ENCODE assay signal across 21 cellular contexts in the genomic region with DNA sequence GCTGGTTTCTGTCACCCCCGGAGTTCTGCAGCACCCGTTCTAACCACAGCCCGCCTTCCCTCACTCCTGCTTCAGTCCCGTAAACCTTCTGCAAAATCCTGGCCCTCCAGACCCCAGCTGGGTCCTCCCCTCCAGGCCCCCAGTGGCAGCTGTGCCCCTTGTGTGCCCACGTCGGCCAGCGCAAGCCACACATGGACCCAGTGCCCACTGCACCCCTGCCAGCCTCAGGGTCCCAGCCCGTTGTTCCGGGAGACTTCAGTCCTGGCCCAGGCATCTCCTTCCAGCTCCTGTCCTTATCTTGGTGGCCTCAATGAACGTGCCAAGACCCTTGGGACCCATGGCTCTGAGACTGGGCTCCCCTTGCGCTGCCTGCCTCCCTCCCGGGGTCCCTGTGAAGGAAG.
"Had no signal": no experiment of that assay in that cellular context is flagged by ENCODE, and none has a peak within 500 bp of the region (broad histone marks: within the 10 kb centered on the region; RNA-seq: fewer than 3 reads in every experiment).

No MANE protein-coding gene starts in this region.

- H3K27me3 Mint-ChIP-seq: activated naive CD8-positive, alpha-beta T cell treated with anti-CD3 and anti-CD28 coated beads, Interleukin-2, amount 10 ng/mL, durations not matched to agents 7 days and 5 days; stimulated activated naive CD8-positive, alpha-beta T cell treated with anti-CD3 and anti-CD28 coated beads, Interleukin-15, Interleukin-2, amounts not matched to agents 100 ng/mL and 50 ng/mL, for 24 hours had no signal

- H3K27ac Mint-ChIP-seq: activated naive CD4-positive, alpha-beta T cell treated with anti-CD3 and anti-CD28 coated beads for 36 hours; activated naive CD8-positive, alpha-beta T cell treated with anti-CD3 and anti-CD28 coated beads, Interleukin-2, amount 10 ng/mL, durations not matched to agents 7 days and 5 days; activated T-helper 2 cell treated with anti-CD3 and anti-CD28 coated beads, Interferon-gamma antibody, Interleukin-2, Interleukin-4, amounts not matched to agents 10 μg/mL and 5 μg/mL and 100 μg/mL, durations not matched to agents 14 hours and 24 hours and 36 hours; nephron progenitor cell; stimulated activated naive CD8-positive, alpha-beta T cell treated with anti-CD3 and anti-CD28 coated beads, Interleukin-15, Interleukin-2, amounts not matched to agents 100 ng/mL and 50 ng/mL, for 24 hours had no signal

- H3K9me3 Mint-ChIP-seq: activated naive CD4-positive, alpha-beta T cell treated with anti-CD3 and anti-CD28 coated beads for 36 hours; activated T-cell treated with anti-CD3 and anti-CD28 coated beads, Interleukin-2, amount 50 U/mL, for 4 hours; stimulated activated naive CD8-positive, alpha-beta T cell treated with anti-CD3 and anti-CD28 coated beads, Interleukin-15, Interleukin-2, amounts not matched to agents 100 ng/mL and 50 ng/mL, for 24 hours had no signal

- FAIRE-seq: bronchial epithelial cell, TTC549 had no signal

- H3K9me3 ChIP-seq: gastroesophageal sphincter, tibial artery had no signal

- H3K4me3 Mint-ChIP-seq: activated naive CD4-positive, alpha-beta T cell treated with anti-CD3 and anti-CD28 coated beads for 36 hours; activated naive CD8-positive, alpha-beta T cell treated with anti-CD3 and anti-CD28 coated beads, Interleukin-2, amount 10 ng/mL, durations not matched to agents 7 days and 5 days; activated T-cell treated with anti-CD3 and anti-CD28 coated beads, Interleukin-2, amount 50 U/mL, for 4 hours; nephron progenitor cell; stimulated activated naive CD8-positive, alpha-beta T cell treated with anti-CD3 and anti-CD28 coated beads, Interleukin-15, Interleukin-2, amounts not matched to agents 100 ng/mL and 50 ng/mL, for 24 hours had no signal

- H3K4me1 ChIP-seq: gastroesophageal sphincter, left lung, tibial artery had no signal

- H3K36me3 ChIP-seq: left lung had no signal

- DNase-seq: activated CD4-positive, alpha-beta T cell treated with anti-CD3 and anti-CD28 coated beads, Interleukin-2, amount 50 U/mL, for 4 hours; activated CD8-positive, alpha-beta memory T cell treated with anti-CD3 and anti-CD28 coated beads for 24 hours; activated CD8-positive, alpha-beta memory T cell treated with anti-CD3 and anti-CD28 coated beads, Interleukin-2, amount 50 U/mL, for 48 hours; activated naive CD4-positive, alpha-beta T cell treated with anti-CD3 and anti-CD28 coated beads for 36 hours; activated naive CD8-positive, alpha-beta T cell treated with anti-CD3 and anti-CD28 coated beads, Interleukin-2, amount 10 ng/mL, durations not matched to agents 7 days and 5 days; activated T-cell treated with anti-CD3 and anti-CD28 coated beads, Interleukin-2, amount 50 U/mL, for 4 hours; amniotic stem cell; cerebellar nuclear complex; nephron progenitor cell; nucleus accumbens; retina; stimulated activated CD4-positive, alpha-beta T cell treated with anti-CD3 and anti-CD28 coated beads, Interleukin-1b, Interleukin-23, amount 100 ng/mL, for 48 hours; T-helper 1 cell; tibial artery had no signal

- H3K27me3 ChIP-seq: gastroesophageal sphincter, left lung, tibial artery had no signal

- H3K4me3 ChIP-seq: coronary artery, gastroesophageal sphincter, left lung, tibial artery had no signal

- H3K27ac ChIP-seq: coronary artery, gastroesophageal sphincter, left lung, tibial artery had no signal

- H3K4me1 Mint-ChIP-seq: activated naive CD8-positive, alpha-beta T cell treated with anti-CD3 and anti-CD28 coated beads, Interleukin-2, amount 10 ng/mL, durations not matched to agents 7 days and 5 days had no signal

- ATAC-seq: activated T-cell treated with anti-CD3 and anti-CD28 coated beads, Interleukin-2, amount 50 U/mL, for 4 hours; gastroesophageal sphincter; left lung had no signal
